22 cellular contexts compared by ENCODE assay signal in the genomic region with DNA sequence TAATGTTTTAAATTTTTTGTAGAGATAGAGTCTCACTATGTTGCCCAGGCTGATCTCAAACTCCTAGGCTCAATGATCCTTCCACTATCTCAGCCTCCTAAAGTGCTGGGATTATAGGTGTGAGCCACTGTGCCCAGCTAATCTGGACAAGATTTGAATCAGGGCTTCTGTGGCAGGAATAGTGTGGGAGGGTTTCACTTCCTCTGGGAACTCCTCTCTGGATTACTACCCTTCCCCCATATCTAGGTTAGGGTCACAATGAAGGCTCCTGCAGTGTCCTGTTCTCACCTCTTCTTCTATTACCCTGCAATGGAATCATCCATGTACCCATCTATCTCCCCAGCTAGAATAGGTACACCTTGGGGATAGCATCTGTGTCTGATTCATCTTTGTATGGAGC.
"Had no signal": no experiment of that assay in that cellular context is flagged by ENCODE, and none has a peak within 500 bp of the region (broad histone marks: within the 10 kb centered on the region; RNA-seq: fewer than 3 reads in every experiment).

No MANE protein-coding gene starts in this region.

- H3K27ac Mint-ChIP-seq: activated CD4-positive, alpha-beta T cell treated with anti-CD3 and anti-CD28 coated beads, Interleukin-2, amount 10 ng/mL, durations not matched to agents 24 days and 14 days; activated CD8-positive, alpha-beta T cell treated with anti-CD3 and anti-CD28 coated beads, Interleukin-2, amount 10 ng/mL, durations not matched to agents 7 days and 5 days; activated naive CD8-positive, alpha-beta T cell treated with anti-CD3 and anti-CD28 coated beads for 36 hours; activated T-cell treated with anti-CD3 and anti-CD28 coated beads, Interleukin-2, amount 50 U/mL, for 72 hours; effector memory CD8-positive, alpha-beta T cell; immature natural killer cell; nephron progenitor cell; progenitor cell of endocrine pancreas; WTC11 had no signal

- H3K27me3 Mint-ChIP-seq: activated CD4-positive, alpha-beta T cell treated with anti-CD3 and anti-CD28 coated beads, Interleukin-2, amount 10 ng/mL, durations not matched to agents 24 days and 14 days; activated naive CD8-positive, alpha-beta T cell treated with anti-CD3 and anti-CD28 coated beads for 36 hours; effector memory CD8-positive, alpha-beta T cell had no signal

- H3K4me3 ChIP-seq: right atrium auricular region, skin epidermis, transverse colon had no signal

- DNase-seq: activated CD4-positive, alpha-beta T cell treated with anti-CD3 and anti-CD28 coated beads, Interleukin-2, amount 10 ng/mL, durations not matched to agents 24 days and 14 days; activated CD8-positive, alpha-beta memory T cell treated with anti-CD3 and anti-CD28 coated beads, Interleukin-2, amount 50 U/mL, for 48 hours; activated CD8-positive, alpha-beta T cell treated with anti-CD3 and anti-CD28 coated beads, Interleukin-2, amount 10 ng/mL, durations not matched to agents 7 days and 5 days; activated gamma-delta T cell treated with Interleukin-2 at 50 U/mL for 16 hours; activated naive CD8-positive, alpha-beta T cell treated with anti-CD3 and anti-CD28 coated beads for 36 hours; activated T-cell treated with anti-CD3 and anti-CD28 coated beads, Interleukin-2, amount 50 U/mL, for 72 hours; anterior cingulate cortex; brain microvascular endothelial cell; effector memory CD8-positive, alpha-beta T cell; foreskin keratinocyte; head of caudate nucleus; immature natural killer cell; nephron progenitor cell; stimulated activated CD4-positive, alpha-beta T cell treated with anti-CD3 and anti-CD28 coated beads, Interleukin-15, amount 100 ng/mL, for 24 hours; stimulated activated CD4-positive, alpha-beta T cell treated with anti-CD3 and anti-CD28 coated beads, Interleukin-4, amount 100 ng/mL, for 1 hour; stimulated activated naive CD4-positive, alpha-beta T cell treated with Interleukin-2 at 50 U/mL for 16 hours; substantia nigra; transverse colon had no signal

- H3K4me3 Mint-ChIP-seq: activated CD4-positive, alpha-beta T cell treated with anti-CD3 and anti-CD28 coated beads, Interleukin-2, amount 10 ng/mL, durations not matched to agents 24 days and 14 days; activated CD8-positive, alpha-beta T cell treated with anti-CD3 and anti-CD28 coated beads, Interleukin-2, amount 10 ng/mL, durations not matched to agents 7 days and 5 days; activated naive CD8-positive, alpha-beta T cell treated with anti-CD3 and anti-CD28 coated beads for 36 hours; activated T-cell treated with anti-CD3 and anti-CD28 coated beads, Interleukin-2, amount 50 U/mL, for 72 hours; immature natural killer cell; nephron progenitor cell; WTC11 had no signal

- H3K9me3 ChIP-seq: right atrium auricular region, transverse colon had no signal

- ATAC-seq: activated CD8-positive, alpha-beta T cell treated with anti-CD3 and anti-CD28 coated beads, Interleukin-2, amount 10 ng/mL, durations not matched to agents 7 days and 5 days; activated T-cell treated with anti-CD3 and anti-CD28 coated beads, Interleukin-2, amount 50 U/mL, for 72 hours; effector memory CD8-positive, alpha-beta T cell; foreskin keratinocyte; WTC11 had no signal

- H3K27ac ChIP-seq: brain microvascular endothelial cell, foreskin keratinocyte, right atrium auricular region, transverse colon had no signal

- H3K36me3 ChIP-seq: brain microvascular endothelial cell, right atrium auricular region, transverse colon had no signal

- H3K27me3 ChIP-seq: brain microvascular endothelial cell, right atrium auricular region, transverse colon had no signal

- H3K4me1 ChIP-seq: foreskin keratinocyte, right atrium auricular region had no signal
